1 cellular context compared by ENCODE assay signal in the genomic region with DNA sequence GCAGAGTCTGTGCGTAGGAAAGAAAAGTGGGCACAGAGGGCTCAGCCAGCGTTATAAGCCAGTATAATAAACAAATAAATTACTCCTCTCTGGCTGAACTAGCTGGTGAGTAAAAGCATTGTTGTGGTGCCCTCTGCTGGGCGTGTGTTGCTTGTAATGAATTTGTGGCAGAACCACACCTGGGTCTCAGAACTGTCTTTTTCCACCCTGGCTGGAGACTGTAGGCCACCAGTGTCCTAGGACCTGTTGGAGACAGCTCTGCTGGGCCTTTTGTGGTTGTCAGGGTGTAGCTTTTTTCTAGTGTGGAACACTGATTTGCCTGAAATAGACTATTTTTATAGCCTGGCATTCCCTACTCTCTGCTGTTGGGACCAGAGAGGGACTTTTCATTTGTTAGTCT.
TF ChIP-seq lines count a peak whose summit lies in the region.

No MANE protein-coding gene starts in this region.

TF ChIP-seq in H1, 55 proteins besides CTCF, POLR2A, EP300 and RAD21 (continued from another document):
- no peak for TF ChIP-seq CEBPB (IDR thresholded peaks at IDR 0.05; ENCODE audit: low read depth, low read length)
- no peak for TF ChIP-seq SRF (IDR thresholded peaks at IDR 0.05; ENCODE audit: low read depth, low read length)
- TF ChIP-seq SUZ12 (IDR thresholded peaks at IDR 0.05; ENCODE audit: low read length), result no peak
- TF ChIP-seq GABPA (IDR thresholded peaks at IDR 0.05; ENCODE audit: borderline replicate concordance, insufficient read depth, low read length), result no peak
- TF ChIP-seq KDM1A (IDR thresholded peaks at IDR 0.05; ENCODE audit: borderline replicate concordance, low read length), result no peak
- no peak for TF ChIP-seq HDAC2 (IDR thresholded peaks at IDR 0.05; ENCODE audit: borderline replicate concordance in 1 of 2, low read depth in 2 of 2, low read length in 2 of 2)
- no peak for TF ChIP-seq RFX5 (IDR thresholded peaks at IDR 0.05; ENCODE audit: borderline replicate concordance, low read depth, low read length)
- TF ChIP-seq, protein P1, sequence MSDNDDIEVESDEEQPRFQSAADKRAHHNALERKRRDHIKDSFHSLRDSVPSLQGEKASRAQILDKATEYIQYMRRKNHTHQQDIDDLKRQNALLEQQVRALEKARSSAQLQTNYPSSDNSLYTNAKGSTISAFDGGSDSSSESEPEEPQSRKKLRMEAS (IDR thresholded peaks at IDR 0.05), result no peak
- TF ChIP-seq SIRT6 (IDR thresholded peaks at IDR 0.05; ENCODE audit: low read length), result no peak
